ENCODE assay signal across 24 cellular contexts in genomic region chr1:58931024-58931423, GRCh38.
DNase-seq lines count a peak whose midpoint lies in the region; ATAC-seq, FAIRE-seq and TF ChIP-seq lines count a peak whose summit lies in the region.
"Had no signal": no experiment of that assay in that cellular context is flagged by ENCODE, and none has a peak within 500 bp of the region (broad histone marks: within the 10 kb centered on the region; RNA-seq: fewer than 3 reads in every experiment).

No MANE protein-coding gene starts in this region.

- H3K27me3 ChIP-seq in HepG2 (ENCODE audit: control insufficient read depth in 1 of 2, insufficient read depth in 2 of 2, low read length in 2 of 2) (peaks cover 1 to 14% of the 10 kb centered on the region in 2 experiments; a peak in 3 of 5 replicates), right lobe of liver (no peaks in the 10 kb centered on the region), foreskin keratinocyte (no peaks in the 10 kb centered on the region), aorta (ENCODE audit: control insufficient read depth in 1 of 2, insufficient read depth in 2 of 2, low read length in 1 of 2) (no peaks in the 10 kb centered on the region)
- H3K27me3 ChIP-seq: BLaER1 treated with 17β-estradiol and CSF1 and Interleukin-3, amounts not matched to agents 10 nM and 100 nM had no signal

- intact Hi-C loops in HepG2 (cut with micrococcal nuclease; ENCODE audit: unreplicated experiment) = no loop called here
- intact Hi-C loops in right lobe of liver (cut with DNase I) = no loop called here
- intact Hi-C loops in aorta (cut with DNase I) = no loop called here
- intact Hi-C loops in activated CD4-positive, alpha-beta memory T cell treated with anti-CD3 and anti-CD28 coated beads for 36 hours (cut with micrococcal nuclease) = no loop called here
- intact Hi-C loops in activated CD8-positive, alpha-beta T cell treated with anti-CD3 and anti-CD28 coated beads for 36 hours (cut with micrococcal nuclease) = no loop called here

- H3K4me1 Mint-ChIP-seq in activated CD4-positive, alpha-beta memory T cell treated with anti-CD3 and anti-CD28 coated beads for 36 hours (ENCODE audit: low read depth) = peaks cover 36% of the 10 kb centered on the region
- peaks cover 38% of the 10 kb centered on the region for H3K4me1 Mint-ChIP-seq in activated CD8-positive, alpha-beta T cell treated with anti-CD3 and anti-CD28 coated beads for 36 hours (ENCODE audit: low read depth)

- 31% methylated on average over 2 of the region's 2 CpGs for WGBS in HepG2 (ENCODE audit: low lambda C conversion rate)
- 91% methylated on average over 2 of the region's 2 CpGs for WGBS in right lobe of liver (ENCODE audit: insufficient coverage, low coverage, low lambda C conversion rate, missing lambda C conversion rate)
- 71% methylated on average over 2 of the region's 2 CpGs for WGBS in aorta, 2 donors

- H3K9me3 ChIP-seq in HepG2 (ENCODE audit: low read length) = no peaks in the 10 kb centered on the region
- no peaks in the 10 kb centered on the region for H3K9me3 ChIP-seq in right lobe of liver
- no peaks in the 10 kb centered on the region for H3K9me3 ChIP-seq in aorta (ENCODE audit: control insufficient read depth, low read length)
- H3K9me3 ChIP-seq: BLaER1 treated with 17β-estradiol and CSF1 and Interleukin-3, amounts not matched to agents 10 nM and 100 nM had no signal

- TF ChIP-seq POLR2A in HepG2 (IDR thresholded peaks at IDR 0.05; ENCODE audit: insufficient read depth in 1 of 2, low read depth in 2 of 2, low read length in 2 of 2) = no peak
- TF ChIP-seq POLR2A in right lobe of liver (IDR thresholded peaks at IDR 0.05) = no peak

- H3K36me3 ChIP-seq in HepG2 (replicated peaks in 1 of 2; ENCODE audit: control insufficient read depth in 1 of 2, insufficient read depth in 2 of 2, low read length in 2 of 2) (no peaks in the 10 kb centered on the region), right lobe of liver (no peaks in the 10 kb centered on the region), aorta (ENCODE audit: control insufficient read depth in 1 of 2, insufficient read depth in 2 of 2, low read length in 1 of 2) (no peaks in the 10 kb centered on the region)
- H3K36me3 ChIP-seq: BLaER1 treated with 17β-estradiol and CSF1 and Interleukin-3, amounts not matched to agents 10 nM and 100 nM had no signal

- POLR2A ChIA-PET in HepG2 (lab: Yijun Ruan, JAX) (no interaction called here), RWPE1 (lab: Yijun Ruan, JAX; ENCODE audit: low non-redundant PET) (no interaction called here)
- POLR2A ChIA-PET in activated CD4-positive, alpha-beta memory T cell treated with anti-CD3 and anti-CD28 coated beads for 36 hours (lab: Charles Lee) = no interaction called here
- POLR2A ChIA-PET in activated CD8-positive, alpha-beta T cell treated with anti-CD3 and anti-CD28 coated beads for 36 hours (lab: Charles Lee) = no interaction called here

- no TSS peak for BruUV-seq in HepG2 (replicated peaks; lab: Mats Ljungman, UMichigan)

- H2AFZ ChIP-seq in HepG2 (ENCODE audit: low read length) = no peak overlapping the region

- no peak overlapping the region for H3K27ac ChIP-seq in HepG2 (ENCODE audit: extremely low read length, insufficient read depth, low read length)
- no peak overlapping the region for H3K27ac ChIP-seq in right lobe of liver
- H3K27ac ChIP-seq in RWPE1 = peak overlapping the region; percentile 94
- peak overlapping the region; percentile 68 for H3K27ac ChIP-seq in foreskin keratinocyte
- no peak overlapping the region for H3K27ac ChIP-seq in aorta (ENCODE audit: low read depth in 1 of 2, low read length in 2 of 2)
- H3K27ac ChIP-seq: BLaER1 treated with 17β-estradiol and CSF1 and Interleukin-3, amounts not matched to agents 10 nM and 100 nM had no signal

- H3K79me2 ChIP-seq in HepG2 (ENCODE audit: insufficient read depth, low read length) = no peaks in the 10 kb centered on the region

- TF ChIP-seq CTCF in HepG2 (CRISPR knock-in tag; IDR thresholded peaks at IDR 0.05) (no peak), right lobe of liver (IDR thresholded peaks at IDR 0.05) (no peak), RWPE1 (conservative IDR thresholded peaks at IDR 0.05; ENCODE audit: low read depth) (no peak), foreskin keratinocyte (conservative IDR thresholded peaks at IDR 0.05) (no peak)
- TF ChIP-seq CTCF in activated CD8-positive, alpha-beta T cell treated with anti-CD3 and anti-CD28 coated beads for 36 hours (IDR thresholded peaks at IDR 0.05) = no peak

- H3K4me1 ChIP-seq in HepG2 (ENCODE audit: insufficient read depth, low read length) = peaks cover 38% of the 10 kb centered on the region
- no peaks in the 10 kb centered on the region for H3K4me1 ChIP-seq in right lobe of liver
- peaks cover 65% of the 10 kb centered on the region for H3K4me1 ChIP-seq in foreskin keratinocyte
- no peaks in the 10 kb centered on the region for H3K4me1 ChIP-seq in aorta (ENCODE audit: control insufficient read depth in 1 of 2, insufficient read depth in 2 of 2, low read length in 2 of 2)

- CTCF ChIA-PET in HepG2 (lab: Yijun Ruan, JAX; ENCODE audit: low intra/inter-chr PET ratio, low total read pairs) = no interaction called here
- CTCF ChIA-PET in RWPE1 (lab: Yijun Ruan, JAX) = interaction anchor here (0.6 kb wide), 1 partner anchor 35 kb away, joined by 3 read pairs; no protein-coding TSS in a partner anchor
- CTCF ChIA-PET in activated CD4-positive, alpha-beta memory T cell treated with anti-CD3 and anti-CD28 coated beads for 36 hours (lab: Charles Lee) = no interaction called here
- CTCF ChIA-PET in activated CD8-positive, alpha-beta T cell treated with anti-CD3 and anti-CD28 coated beads for 36 hours (lab: Charles Lee) = interaction anchor here (1.3 to 1.8 kb wide), 2 partner anchors 11 to 25 kb away, joined by 3 to 4 read pairs; no protein-coding TSS in a partner anchor

- no peak for TF ChIP-seq RAD21 in HepG2 (CRISPR knock-in tag; IDR thresholded peaks at IDR 0.05)

- no peaks in the 10 kb centered on the region for H4K20me1 ChIP-seq in HepG2 (ENCODE audit: insufficient read depth, low read length)
- H4K20me1 ChIP-seq: BLaER1 treated with 17β-estradiol and CSF1 and Interleukin-3, amounts not matched to agents 10 nM and 100 nM had no signal

- no peak for FAIRE-seq in HepG2 (lab: Jason Lieb, UNC)
- FAIRE-seq: A204.1, GM12891, H54 had no signal

- H3K4me3 ChIP-seq in HepG2 (replicated peaks in 1 of 3; ENCODE audit: insufficient read depth in 1 of 3, low read depth in 2 of 3, low read length in 3 of 3) (no peak overlapping the region), right lobe of liver (no peak overlapping the region), aorta (ENCODE audit: low read length in 2 of 2) (no peak overlapping the region)
- H3K4me3 ChIP-seq: BLaER1 treated with 17β-estradiol and CSF1 and Interleukin-3, amounts not matched to agents 10 nM and 100 nM had no signal

- in situ Hi-C loops in HepG2 (cut with HindIII; ENCODE audit: extremely low pct_ligation_motif_present, low pct_unique_long_range_greater_than_20kb) = no loop called here

- H3K9ac ChIP-seq in HepG2 (ENCODE audit: insufficient read depth, low read depth, low read length) = no peak overlapping the region
- H3K9ac ChIP-seq: BLaER1 treated with 17β-estradiol and CSF1 and Interleukin-3, amounts not matched to agents 10 nM and 100 nM had no signal

- no peak for ATAC-seq in HepG2
- no peak for ATAC-seq in right lobe of liver
- ATAC-seq in foreskin keratinocyte = no peak
- no peak for ATAC-seq in aorta (ENCODE audit: low FRiP score)
- no peak for ATAC-seq in HG03457 (IDR thresholded peaks at IDR 0.05; ENCODE audit: unreplicated experiment)
- no peak for ATAC-seq in activated CD8-positive, alpha-beta T cell treated with anti-CD3 and anti-CD28 coated beads for 36 hours
- ATAC-seq: PC-3 had no signal

- no peak overlapping the region for H3K27ac Mint-ChIP-seq in activated CD4-positive, alpha-beta memory T cell treated with anti-CD3 and anti-CD28 coated beads for 36 hours
- no peak overlapping the region for H3K27ac Mint-ChIP-seq in activated CD8-positive, alpha-beta T cell treated with anti-CD3 and anti-CD28 coated beads for 36 hours

- DNase-seq in HepG2 (ENCODE audit: low spot score) (no peak), right lobe of liver (no peak), RWPE1 (ENCODE audit: low spot score) (no peak), foreskin keratinocyte (no peak), aorta (no peak)
- DNase-seq in activated CD4-positive, alpha-beta memory T cell treated with anti-CD3 and anti-CD28 coated beads for 36 hours = no peak
- DNase-seq in activated CD8-positive, alpha-beta T cell treated with anti-CD3 and anti-CD28 coated beads for 36 hours = no peak
- DNase-seq: AML-193; CD4-positive, alpha-beta T cell; GF-D8; KBM-7; MM.1S; NCI-H2081 treated with DMSO at 0.1 percent for 48 hours; NCI-H524 treated with DMSO at 0.1 percent for 48 hours; NCI-H774; PC-3; RPMI8226; SHP77 treated with DMSO at 0.1 percent for 48 hours; T-helper 1 cell had no signal

- H3K9me3 Mint-ChIP-seq in activated CD4-positive, alpha-beta memory T cell treated with anti-CD3 and anti-CD28 coated beads for 36 hours = no peaks in the 10 kb centered on the region
- H3K9me3 Mint-ChIP-seq in activated CD8-positive, alpha-beta T cell treated with anti-CD3 and anti-CD28 coated beads for 36 hours = no peaks in the 10 kb centered on the region
- H3K9me3 Mint-ChIP-seq: CD4-positive, alpha-beta T cell had no signal

- peaks cover 1% of the 10 kb centered on the region for H3K36me3 Mint-ChIP-seq in activated CD4-positive, alpha-beta memory T cell treated with anti-CD3 and anti-CD28 coated beads for 36 hours
- H3K36me3 Mint-ChIP-seq in activated CD8-positive, alpha-beta T cell treated with anti-CD3 and anti-CD28 coated beads for 36 hours (ENCODE audit: low read depth) = no peaks in the 10 kb centered on the region

- H3K4me3 Mint-ChIP-seq in activated CD4-positive, alpha-beta memory T cell treated with anti-CD3 and anti-CD28 coated beads for 36 hours = no peak overlapping the region
- H3K4me3 Mint-ChIP-seq in activated CD8-positive, alpha-beta T cell treated with anti-CD3 and anti-CD28 coated beads for 36 hours = no peak overlapping the region
- H3K4me3 Mint-ChIP-seq: CD4-positive, alpha-beta T cell had no signal

- H3K27me3 Mint-ChIP-seq in activated CD4-positive, alpha-beta memory T cell treated with anti-CD3 and anti-CD28 coated beads for 36 hours = peaks cover 4% of the 10 kb centered on the region
- H3K27me3 Mint-ChIP-seq in activated CD8-positive, alpha-beta T cell treated with anti-CD3 and anti-CD28 coated beads for 36 hours = no peaks in the 10 kb centered on the region
- H3K27me3 Mint-ChIP-seq: CD4-positive, alpha-beta T cell had no signal

- TF ChIP-seq EP300 in HepG2 (IDR thresholded peaks at IDR 0.05; ENCODE audit: low read depth in 2 of 2, low read length in 2 of 2) (no peak), HepG2 (CRISPR knock-in tag; IDR thresholded peaks at IDR 0.05; ENCODE audit: borderline replicate concordance) (no peak)

- no peak overlapping the region for H3K4me2 ChIP-seq in HepG2 (ENCODE audit: low read depth, low read length)

TF ChIP-seq in HepG2, 621 proteins besides CTCF, POLR2A, EP300 and RAD21:
- no peak for TF ChIP-seq ZBTB8A (CRISPR knock-in tag; IDR thresholded peaks at IDR 0.05; ENCODE audit: borderline replicate concordance, low read depth)
- TF ChIP-seq ZNF629 (CRISPR knock-in tag; conservative IDR thresholded peaks at IDR 0.05) = peak; percentile 69

Comparison
In these comparisons a context has a peak if more than half of its experiments do, and no peak if none do; other contexts are left out.
1. H3K27ac ChIP-seq: peak in RWPE1 (single experiment) and foreskin keratinocyte (single experiment); none in HepG2 (single experiment), right lobe of liver (0 of 3) and aorta (0 of 2).
2. CTCF ChIA-PET loops: an anchor here in RWPE1 (0.6 kb wide) and activated CD8-positive, alpha-beta T cell treated with anti-CD3 and anti-CD28 coated beads for 36 hours (1.3 to 1.8 kb wide); none called in HepG2 and activated CD4-positive, alpha-beta memory T cell treated with anti-CD3 and anti-CD28 coated beads for 36 hours.